In the genomic region with DNA sequence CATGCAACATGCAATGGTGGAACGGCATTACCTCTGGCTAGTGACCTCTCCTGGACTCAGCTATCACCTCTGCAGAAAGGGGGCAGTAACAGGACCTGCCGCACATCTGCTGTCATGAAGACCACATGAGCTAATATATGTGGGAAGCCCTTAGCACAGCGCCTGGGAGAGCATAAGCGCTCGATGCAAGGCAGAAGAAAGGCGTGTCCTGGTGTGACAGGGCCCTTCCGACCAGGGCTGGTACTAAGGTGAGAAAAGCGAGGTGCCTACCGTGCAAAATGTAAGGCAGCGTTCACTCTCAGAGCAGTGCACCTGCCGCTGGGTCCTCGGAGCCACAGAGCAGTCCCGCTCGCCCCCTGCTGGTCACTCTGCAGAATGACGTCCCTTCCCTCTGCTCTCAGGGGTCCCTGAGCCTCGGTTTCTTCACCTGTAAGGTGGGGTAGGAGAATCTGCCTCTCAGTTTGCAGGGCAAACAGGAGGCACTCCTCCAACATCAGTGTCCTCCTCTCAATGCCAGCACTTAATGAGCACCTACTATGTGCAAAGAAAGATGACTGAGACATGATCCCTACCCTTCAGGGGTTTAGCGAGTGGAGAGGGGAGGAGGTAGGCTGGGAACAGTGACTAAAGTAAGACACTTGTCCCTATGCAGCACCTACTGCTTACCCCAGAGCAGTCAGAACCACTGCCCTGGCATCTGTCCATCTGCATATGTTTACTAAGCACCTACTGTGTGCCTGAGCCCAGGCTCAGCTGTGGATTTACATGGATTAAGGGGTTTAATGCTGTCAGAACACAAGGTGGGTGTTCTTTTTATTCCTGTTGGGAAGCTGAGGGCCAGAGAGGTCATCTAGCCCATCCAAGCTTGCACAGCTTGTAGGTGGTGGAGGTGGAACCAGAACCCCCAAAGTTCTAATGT, we compare ENCODE assay signal across 1 cellular context.
TF ChIP-seq lines count a peak whose summit lies in the region.

No MANE protein-coding gene starts in this region.

TF ChIP-seq in HCT116, 20 proteins besides CTCF, POLR2A, EP300 and RAD21 (continued from another document):
- TF ChIP-seq, protein P1, sequence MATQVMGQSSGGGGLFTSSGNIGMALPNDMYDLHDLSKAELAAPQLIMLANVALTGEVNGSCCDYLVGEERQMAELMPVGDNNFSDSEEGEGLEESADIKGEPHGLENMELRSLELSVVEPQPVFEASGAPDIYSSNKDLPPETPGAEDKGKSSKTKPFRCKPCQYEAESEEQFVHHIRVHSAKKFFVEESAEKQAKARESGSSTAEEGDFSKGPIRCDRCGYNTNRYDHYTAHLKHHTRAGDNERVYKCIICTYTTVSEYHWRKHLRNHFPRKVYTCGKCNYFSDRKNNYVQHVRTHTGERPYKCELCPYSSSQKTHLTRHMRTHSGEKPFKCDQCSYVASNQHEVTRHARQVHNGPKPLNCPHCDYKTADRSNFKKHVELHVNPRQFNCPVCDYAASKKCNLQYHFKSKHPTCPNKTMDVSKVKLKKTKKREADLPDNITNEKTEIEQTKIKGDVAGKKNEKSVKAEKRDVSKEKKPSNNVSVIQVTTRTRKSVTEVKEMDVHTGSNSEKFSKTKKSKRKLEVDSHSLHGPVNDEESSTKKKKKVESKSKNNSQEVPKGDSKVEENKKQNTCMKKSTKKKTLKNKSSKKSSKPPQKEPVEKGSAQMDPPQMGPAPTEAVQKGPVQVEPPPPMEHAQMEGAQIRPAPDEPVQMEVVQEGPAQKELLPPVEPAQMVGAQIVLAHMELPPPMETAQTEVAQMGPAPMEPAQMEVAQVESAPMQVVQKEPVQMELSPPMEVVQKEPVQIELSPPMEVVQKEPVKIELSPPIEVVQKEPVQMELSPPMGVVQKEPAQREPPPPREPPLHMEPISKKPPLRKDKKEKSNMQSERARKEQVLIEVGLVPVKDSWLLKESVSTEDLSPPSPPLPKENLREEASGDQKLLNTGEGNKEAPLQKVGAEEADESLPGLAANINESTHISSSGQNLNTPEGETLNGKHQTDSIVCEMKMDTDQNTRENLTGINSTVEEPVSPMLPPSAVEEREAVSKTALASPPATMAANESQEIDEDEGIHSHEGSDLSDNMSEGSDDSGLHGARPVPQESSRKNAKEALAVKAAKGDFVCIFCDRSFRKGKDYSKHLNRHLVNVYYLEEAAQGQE (IDR thresholded peaks at IDR 0.05; ENCODE audit: low read depth) = no peak
- no peak for TF ChIP-seq SP1 (IDR thresholded peaks at IDR 0.05; ENCODE audit: low read depth)
